Comparison of ENCODE assay signal across 8 cellular contexts in the genomic region with DNA sequence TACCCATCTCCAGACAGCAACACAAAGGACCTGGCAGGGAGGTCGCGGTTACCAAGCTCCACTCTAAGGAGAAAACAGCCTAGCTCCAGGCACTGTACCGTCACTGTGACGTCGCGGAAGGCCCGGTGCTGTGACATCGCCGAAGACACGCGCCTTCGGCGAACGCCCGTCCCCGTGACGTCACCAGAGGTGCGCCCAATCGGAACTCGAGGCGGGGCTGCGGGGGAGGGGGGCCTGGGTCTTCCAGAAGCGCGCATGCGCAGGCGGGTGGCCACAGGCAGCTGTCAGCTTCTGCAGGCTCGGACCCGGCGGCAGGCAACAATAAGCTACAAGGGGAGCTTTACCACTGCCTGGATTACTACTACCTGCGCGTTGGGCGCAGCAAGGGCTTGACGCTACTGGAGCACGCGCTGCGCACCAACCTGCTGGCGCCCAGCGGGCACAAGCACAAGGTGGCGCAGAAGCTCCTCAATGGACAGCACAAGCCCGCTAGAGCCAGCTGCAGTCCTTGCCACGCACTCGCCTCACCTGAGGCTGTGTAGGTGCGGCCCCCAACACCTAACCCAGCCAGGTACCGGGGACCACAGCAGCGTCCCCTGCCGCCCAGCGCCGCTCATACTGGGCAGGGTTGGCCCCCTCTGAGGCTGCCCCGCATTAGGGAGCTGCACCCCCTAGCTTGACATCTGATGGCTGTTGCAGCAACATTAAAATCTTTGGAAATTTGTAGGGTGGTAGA.
DNase-seq lines count a peak whose midpoint lies in the region; ATAC-seq, FAIRE-seq and TF ChIP-seq lines count a peak whose summit lies in the region.

No MANE protein-coding gene starts in this region.

- FAIRE-seq in GM12878 (lab: Jason Lieb, UNC): no peak

- H3K18ac ChIP-seq in IMR-90 (ENCODE audit: low read depth, low read length): no peak overlapping the region

- H2AFZ ChIP-seq in IMR-90 (replicated peaks; ENCODE audit: low read length, poor library complexity) (peak overlapping the region; percentile 77), GM12878 (ENCODE audit: control insufficient read depth, low read depth, low read length) (peak overlapping the region; percentile 92)

- no TSS peak for BruUV-seq in IMR-90 (replicated peaks; lab: Mats Ljungman, UMichigan)
- BruUV-seq in GM12878 (replicated peaks; lab: Mats Ljungman, UMichigan): no TSS peak

- POLR2A ChIA-PET in IMR-90 (lab: Charles Lee; ENCODE audit: unreplicated experiment) (no interaction called here), GM12878 (lab: Charles Lee) (no interaction called here)

- peaks cover 3% of the 10 kb centered on the region for H3K4me1 ChIP-seq in IMR-90 (ENCODE audit: control insufficient read depth, insufficient read depth, low read length)
- H3K4me1 ChIP-seq in GM12878 (ENCODE audit: control insufficient read depth, insufficient read depth, low read length): peaks cover 4% of the 10 kb centered on the region
- no peaks in the 10 kb centered on the region for H3K4me1 ChIP-seq in rectal smooth muscle tissue (ENCODE audit: control insufficient read depth, insufficient read depth, low read length)
- H3K4me1 ChIP-seq in urinary bladder (ENCODE audit: insufficient read depth): no peaks in the 10 kb centered on the region

- SMC1A ChIA-PET in GM12878 (lab: Charles Lee; ENCODE audit: uncharacterized antibody, unreplicated experiment): interaction anchor here (1.0 to 2.1 kb wide), 2 partner anchors 8 to 239 kb away, joined by 3 to 5 read pairs; no protein-coding TSS in a partner anchor

- H3K27ac ChIP-seq in IMR-90 (ENCODE audit: insufficient read depth, low read length): no peak overlapping the region
- no peak overlapping the region for H3K27ac ChIP-seq in GM12878 (ENCODE audit: control insufficient read depth, insufficient read depth)
- no peak overlapping the region for H3K27ac ChIP-seq in rectal smooth muscle tissue (ENCODE audit: low read depth, low read length)
- no peak overlapping the region for H3K27ac ChIP-seq in urinary bladder (ENCODE audit: low read depth)

- dilution Hi-C loops in IMR-90 (cut with HindIII; ENCODE audit: low sequenced_read_pairs, unreplicated experiment): no loop called here

- TF ChIP-seq CTCF in IMR-90 (conservative IDR thresholded peaks at IDR 0.05; ENCODE audit: low read depth, low read length) (no peak), GM12878 (IDR thresholded peaks at IDR 0.05 in 2 of 3, conservative IDR thresholded peaks at IDR 0.05 in 1 of 3; ENCODE audit: control insufficient read depth in 2 of 3, extremely low read depth in 1 of 3, insufficient read depth in 1 of 3, low read depth in 3 of 3, low read length in 3 of 3) (peak; percentile 36 to 46 (median 40); a peak in 5 of 6 replicates)

- no peaks in the 10 kb centered on the region for H3K27me3 ChIP-seq in IMR-90 (ENCODE audit: control insufficient read depth, insufficient read depth, low read length)
- H3K27me3 ChIP-seq in GM12878 (replicated peaks in 1 of 2; ENCODE audit: control insufficient read depth in 2 of 2, insufficient read depth in 2 of 2, low read length in 1 of 2): no peaks in the 10 kb centered on the region
- no peaks in the 10 kb centered on the region for H3K27me3 ChIP-seq in rectal smooth muscle tissue (ENCODE audit: control insufficient read depth, insufficient read depth, low read length)

- no peak overlapping the region; the same call in 2 of the 3 replicates for H2BK15ac ChIP-seq in IMR-90 (ENCODE audit: low read depth, low read length)

- TF ChIP-seq EP300 in GM12878 (IDR thresholded peaks at IDR 0.05; ENCODE audit: borderline replicate concordance in 1 of 2, control insufficient read depth in 1 of 2, low read depth in 2 of 2, low read length in 2 of 2): no peak

- TF ChIP-seq POLR2A in IMR-90 (IDR thresholded peaks at IDR 0.05; ENCODE audit: low read depth, low read length): no peak
- 0 out of 2 replicates have a peak, but pooled peaks have one; percentile 31 for TF ChIP-seq POLR2A in GM12878 (IDR thresholded peaks at IDR 0.05; ENCODE audit: low read depth, low read length)

- ATAC-seq in GM19351 (IDR thresholded peaks at IDR 0.05; ENCODE audit: unreplicated experiment): peak; percentile 78
- ATAC-seq in IMR-90 (ENCODE audit: low read depth): no peak
- ATAC-seq in GM12878: peak; percentile 91

- TF ChIP-seq RAD21 in IMR-90 (IDR thresholded peaks at IDR 0.05; ENCODE audit: low read length) (no peak), GM12878 (IDR thresholded peaks at IDR 0.05; ENCODE audit: insufficient read depth, low read depth, low read length) (peak; percentile 50)

- no peak overlapping the region for H2BK20ac ChIP-seq in IMR-90 (ENCODE audit: low read depth, low read length)

- no peaks in the 10 kb centered on the region for H4K20me1 ChIP-seq in IMR-90 (ENCODE audit: insufficient read depth, low read length)
- no peaks in the 10 kb centered on the region for H4K20me1 ChIP-seq in GM12878 (ENCODE audit: control insufficient read depth, insufficient read depth)

- RAD21 ChIA-PET in GM12878 (lab: Charles Lee; ENCODE audit: unreplicated experiment): interaction anchor here (0.6 to 1.0 kb wide), 3 partner anchors 122 to 1286 kb away, joined by 3 to 5 read pairs (median 4); no protein-coding TSS in a partner anchor

- no peaks in the 10 kb centered on the region; a peak in 1 of 4 replicates for H3K79me1 ChIP-seq in IMR-90 (ENCODE audit: low read depth in 1 of 2, low read length in 2 of 2)

- no peak overlapping the region for H2BK5ac ChIP-seq in IMR-90 (ENCODE audit: low read depth, low read length, poor library complexity, severe bottlenecking)

- CTCF ChIA-PET in IMR-90 (lab: Yijun Ruan, JAX) (no interaction called here), GM12878 (lab: Yijun Ruan, JAX) (interaction anchor here (0.5 to 0.8 kb wide), 4 partner anchors 23 to 208 kb away, joined by 3 read pairs; no protein-coding TSS in a partner anchor)

- H3K4ac ChIP-seq in IMR-90 (ENCODE audit: low read depth, low read length): no peak overlapping the region

- peak overlapping the region; percentile 14 for H3K4me2 ChIP-seq in IMR-90 (ENCODE audit: low read depth, low read length)
- H3K4me2 ChIP-seq in GM12878 (ENCODE audit: control insufficient read depth, insufficient read depth): peak overlapping the region; percentile 96

- no peak overlapping the region for H4K5ac ChIP-seq in IMR-90 (ENCODE audit: low read depth, low read length)

- WGBS in IMR-90 (ENCODE audit: extremely low coverage in 2 of 2, insufficient read length in 1 of 2), 2 experiments: 24% methylated on average over 34 of the region's 49 CpGs; no CpG with 5 or more reads in 1 of the 2 experiments
- 4% methylated on average over 46 of the region's 49 CpGs for WGBS in GM12878 (ENCODE audit: insufficient coverage, insufficient replicate concordance, low lambda C conversion rate, missing lambda C conversion rate)
- WGBS in urinary bladder: 10% methylated on average over 49 of the region's 49 CpGs

- H3K79me2 ChIP-seq in GM12878 (ENCODE audit: control insufficient read depth, insufficient read depth, low read length): no peaks in the 10 kb centered on the region

- in situ Hi-C loops in IMR-90 (cut with MboI; ENCODE audit: low sequenced_read_pairs) (no loop called here), GM12878 (cut with MboI) (no loop called here)

- no peak overlapping the region for H2BK120ac ChIP-seq in IMR-90 (ENCODE audit: low read depth, low read length)

- H2AK5ac ChIP-seq in IMR-90 (ENCODE audit: low read depth, low read length): no peak overlapping the region

- no peak overlapping the region for H3K56ac ChIP-seq in IMR-90 (ENCODE audit: extremely low read depth, insufficient read depth, low read length)

- H3K4me3 ChIP-seq in IMR-90 (ENCODE audit: insufficient read depth, low read depth, low read length): no peak overlapping the region
- H3K4me3 ChIP-seq in GM12878: peak overlapping the region; percentile 50
- peak overlapping the region; percentile 83 for H3K4me3 ChIP-seq in rectal smooth muscle tissue (ENCODE audit: low read length)
- peak overlapping the region; percentile 14 for H3K4me3 ChIP-seq in urinary bladder (ENCODE audit: low read depth, low read length)

- DNase-seq in Ammon's horn (ENCODE audit: low spot score) (peak; percentile 89), IMR-90 (peak; percentile 25), T-helper 22 cell (ENCODE audit: low read depth) (peak; percentile 67), GM12878 (ENCODE audit: low read depth, low spot score) (no peak), hippocampal formation (lab: John Stamatoyannopoulos, UW) (peak; percentile 63 to 82)

- H4K91ac ChIP-seq in IMR-90 (ENCODE audit: insufficient read depth, low read depth, low read length): no peak overlapping the region

- no peak overlapping the region for H2AK9ac ChIP-seq in IMR-90 (replicated peaks; ENCODE audit: low read depth, low read length, poor library complexity)

- H3K23ac ChIP-seq in IMR-90 (ENCODE audit: low read depth, low read length): no peak overlapping the region

- H3K9me3 ChIP-seq in IMR-90 (ENCODE audit: control insufficient read depth, insufficient read depth, low read length) (no peaks in the 10 kb centered on the region), GM12878 (replicated peaks; ENCODE audit: control insufficient read depth, insufficient read depth, low read length) (no peaks in the 10 kb centered on the region; the same call in 2 of the 3 replicates)

- 0 out of 2 replicates have a peak, but pooled peaks cover 3% of the 10 kb centered on the region for H3K36me3 ChIP-seq in IMR-90 (ENCODE audit: control insufficient read depth, insufficient read depth, low read length)
- no peaks in the 10 kb centered on the region for H3K36me3 ChIP-seq in GM12878 (ENCODE audit: control insufficient read depth in 2 of 2, insufficient read depth in 2 of 2, low read length in 1 of 2)
- no peaks in the 10 kb centered on the region for H3K36me3 ChIP-seq in rectal smooth muscle tissue (ENCODE audit: control insufficient read depth, insufficient read depth, low read length)
- H3K36me3 ChIP-seq in urinary bladder (ENCODE audit: insufficient read depth): no peaks in the 10 kb centered on the region

- intact Hi-C loops in IMR-90 (cut with micrococcal nuclease): no loop called here
- intact Hi-C loops in GM12878 (cut with micrococcal nuclease; ENCODE audit: unreplicated experiment): no loop called here

- H3K9me1 ChIP-seq in IMR-90 (ENCODE audit: insufficient read depth, low read length): 0 out of 2 replicates have a peak, but pooled peaks cover 3% of the 10 kb centered on the region

- no peak overlapping the region for H3K14ac ChIP-seq in IMR-90 (replicated peaks; ENCODE audit: low read depth, low read length)

- no peak overlapping the region for H3K9ac ChIP-seq in IMR-90 (ENCODE audit: low read depth, low read length)
- H3K9ac ChIP-seq in GM12878 (ENCODE audit: control insufficient read depth, insufficient read depth, low read length): peak overlapping the region; percentile 35; the same call in 1 of the 2 replicates
- H3K9ac ChIP-seq in rectal smooth muscle tissue (ENCODE audit: low read length): peak overlapping the region; percentile 45

- H4K8ac ChIP-seq in IMR-90 (ENCODE audit: low read depth in 2 of 2, low read length in 2 of 2): no peak overlapping the region; a peak in 1 of 4 replicates

TF ChIP-seq in IMR-90, 13 proteins besides CTCF, POLR2A, EP300 and RAD21 (continues in another document):
- TF ChIP-seq MAZ (IDR thresholded peaks at IDR 0.05; ENCODE audit: borderline replicate concordance, low read depth, low read length): no peak
